ENCODE assay signal across 10 cellular contexts in genomic region chrX:34654939-34655338, GRCh38. TPM values are rescaled to one million over a fixed set of nuclear protein-coding genes. Genes with fewer than 3 reads are reported as not detected.
A peak's percentile ranks its signal among the peaks of the same experiment; 100 is the strongest.
DNase-seq lines count a peak whose midpoint lies in the region; ATAC-seq and TF ChIP-seq lines count a peak whose summit lies in the region.
"Had no signal": no experiment of that assay in that cellular context is flagged by ENCODE, and none has a peak within 500 bp of the region (broad histone marks: within the 10 kb centered on the region; RNA-seq: fewer than 3 reads in every experiment).

No MANE protein-coding gene starts in this region.

- DNase-seq in heart right ventricle (no peak), Right ventricle myocardium inferior (ENCODE audit: missing footprints) (no peak), fibroblast of lung (ENCODE audit: low read depth in 2 of 2) (peak; percentile 20 to 28), nephron progenitor cell (no peak), aorta (no peak), posterior cingulate gyrus (no peak), WERI-Rb-1 (no peak), left colon (no peak)
- DNase-seq: naive thymus-derived CD8-positive, alpha-beta T cell; NK-92 treated with Interleukin-12 subunit alpha and Interleukin-12 subunit beta, amount 100 ng/mL, for 24 hours had no signal

- no peaks in the 10 kb centered on the region for H3K36me3 ChIP-seq in heart right ventricle
- no peaks in the 10 kb centered on the region for H3K36me3 ChIP-seq in fibroblast of lung (ENCODE audit: control insufficient read depth, insufficient read depth, low read length)
- no peaks in the 10 kb centered on the region for H3K36me3 ChIP-seq in aorta (ENCODE audit: control insufficient read depth in 1 of 2, insufficient read depth in 2 of 2, low read length in 1 of 2)
- H3K36me3 ChIP-seq in WERI-Rb-1 = no peaks in the 10 kb centered on the region

- H4K20me1 ChIP-seq in fibroblast of lung (ENCODE audit: control insufficient read depth, extremely low read depth, insufficient read depth, low read length) = no peaks in the 10 kb centered on the region

- peaks cover 14% of the 10 kb centered on the region for H3K9me3 Mint-ChIP-seq in nephron progenitor cell

- H3K27ac ChIP-seq in heart right ventricle = peak overlapping the region; percentile 50 to 90 (median 85)
- H3K27ac ChIP-seq in fibroblast of lung (ENCODE audit: insufficient read depth, low read length) = no peak overlapping the region
- H3K27ac ChIP-seq in aorta (ENCODE audit: low read depth in 1 of 2, low read length in 2 of 2) = no peak overlapping the region
- no peak overlapping the region for H3K27ac ChIP-seq in WERI-Rb-1

- no peak for TF ChIP-seq CTCF in heart right ventricle (IDR thresholded peaks at IDR 0.05)
- TF ChIP-seq CTCF in fibroblast of lung (conservative IDR thresholded peaks at IDR 0.05 in 1 of 2, IDR thresholded peaks at IDR 0.05 in 1 of 2; ENCODE audit: low read depth in 1 of 2, low read length in 2 of 2) = no peak
- TF ChIP-seq CTCF in nephron progenitor cell (IDR thresholded peaks at IDR 0.05) = no peak
- TF ChIP-seq CTCF in WERI-Rb-1 (IDR thresholded peaks at IDR 0.05; ENCODE audit: low read depth, low read length) = no peak

- peak overlapping the region; percentile 77 for H3K4me2 ChIP-seq in fibroblast of lung (ENCODE audit: extremely low read depth, insufficient read depth, low read length)

- intact Hi-C loops in heart right ventricle (cut with DNase I) = loop anchor here in 3 of 10 donors (10.0 kb wide), 2 partner anchors 60 to 70 kb away; no protein-coding TSS in a partner anchor
- intact Hi-C loops in Right ventricle myocardium inferior (cut with DNase I) = no loop called here
- intact Hi-C loops in aorta (cut with DNase I) = loop anchor here (5.0 to 10.0 kb wide), 3 partner anchors 122 to 230 kb away; no protein-coding TSS in a partner anchor
- intact Hi-C loops in posterior cingulate gyrus (cut with DNase I) = no loop called here
- intact Hi-C loops in left colon (cut with DNase I, micrococcal nuclease) = no loop called here

- H3K27me3 Mint-ChIP-seq in nephron progenitor cell (ENCODE audit: low read depth, poor library complexity) = peaks cover 13% of the 10 kb centered on the region

- H3K79me2 ChIP-seq in fibroblast of lung (ENCODE audit: control insufficient read depth, insufficient read depth, low read length) = peaks cover 68% of the 10 kb centered on the region

- ATAC-seq in heart right ventricle = no peak
- no peak for ATAC-seq in Right ventricle myocardium inferior
- ATAC-seq in aorta (ENCODE audit: low FRiP score) = no peak
- no peak for ATAC-seq in left colon
- ATAC-seq: naive thymus-derived CD8-positive, alpha-beta T cell had no signal

- H3K9ac ChIP-seq in fibroblast of lung (ENCODE audit: insufficient read depth, low read length) = no peak overlapping the region

- peaks cover 0 to 44% (median 0%) of the 10 kb centered on the region in 7 donors for H3K27me3 ChIP-seq in heart right ventricle
- H3K27me3 ChIP-seq in fibroblast of lung (ENCODE audit: control insufficient read depth, insufficient read depth, low read length) = no peaks in the 10 kb centered on the region
- H3K27me3 ChIP-seq in aorta (ENCODE audit: control insufficient read depth in 1 of 2, insufficient read depth in 2 of 2, low read length in 1 of 2) = no peaks in the 10 kb centered on the region
- peaks cover 44% of the 10 kb centered on the region for H3K27me3 ChIP-seq in WERI-Rb-1 (ENCODE audit: insufficient read depth, low read depth, severe bottlenecking)

- peak overlapping the region; percentile 97 for H3K27ac Mint-ChIP-seq in nephron progenitor cell
- H3K27ac Mint-ChIP-seq: naive thymus-derived CD8-positive, alpha-beta T cell had no signal

- H3K4me1 Mint-ChIP-seq in nephron progenitor cell = peaks cover 53% of the 10 kb centered on the region

- H3K4me3 ChIP-seq in heart right ventricle = peak overlapping the region; percentile 4 to 76 (median 67)
- H3K4me3 ChIP-seq in fibroblast of lung (replicated peaks in 1 of 4; ENCODE audit: control extremely low read depth in 1 of 4, insufficient read depth in 1 of 4, low read depth in 3 of 4, low read length in 4 of 4) = peak overlapping the region; percentile 46 to 91 (median 72)
- peak overlapping the region; percentile 89 to 92 for H3K4me3 ChIP-seq in aorta (ENCODE audit: low read length in 2 of 2)
- no peak overlapping the region for H3K4me3 ChIP-seq in WERI-Rb-1 (ENCODE audit: low read depth, low read length)

- H3K4me3 Mint-ChIP-seq in nephron progenitor cell = peak overlapping the region; percentile 95

- H3K36me3 Mint-ChIP-seq in nephron progenitor cell (ENCODE audit: low read depth) = peaks cover 14% of the 10 kb centered on the region

- no peaks in the 10 kb centered on the region for H3K9me3 ChIP-seq in heart right ventricle
- no peaks in the 10 kb centered on the region for H3K9me3 ChIP-seq in fibroblast of lung (ENCODE audit: control insufficient read depth, insufficient read depth, low read depth, low read length)
- H3K9me3 ChIP-seq in aorta (ENCODE audit: control insufficient read depth, low read length) = no peaks in the 10 kb centered on the region
- no peaks in the 10 kb centered on the region for H3K9me3 ChIP-seq in WERI-Rb-1 (ENCODE audit: severe bottlenecking)

- 3 to 5% methylated on average over 6 of the region's 6 CpGs for WGBS in heart right ventricle, 2 donors
- WGBS in aorta, 2 donors = 5 to 13% methylated on average over 6 of the region's 6 CpGs

- peaks cover 0 to 41% (median 7%) of the 10 kb centered on the region in 9 donors for H3K4me1 ChIP-seq in heart right ventricle
- peaks cover 4% of the 10 kb centered on the region for H3K4me1 ChIP-seq in fibroblast of lung (ENCODE audit: control insufficient read depth, extremely low read depth, insufficient read depth, low read length)
- H3K4me1 ChIP-seq in aorta (ENCODE audit: control insufficient read depth in 1 of 2, insufficient read depth in 2 of 2, low read length in 2 of 2) = peaks cover 0 to 2% of the 10 kb centered on the region in 2 donors

- no peak overlapping the region for H2AFZ ChIP-seq in fibroblast of lung (ENCODE audit: low read length)

RNA-seq across cellular contexts. Expression of gene TMEM47, which starts 2.1 kb away (rescaled TPM):
- total RNA-seq in heart right ventricle (10 to 100 TPM; 27.7 to 38.7 (median 32.2) TPM), Right ventricle myocardium inferior (32.9 TPM), fibroblast of lung (62.4 and 128 TPM in 2 replicates), aorta (100 to 1,000 TPM; 123 to 287 TPM), left colon (1 to 10 TPM; 3.8 to 9.1 TPM)
- polyA plus RNA-seq in heart right ventricle (10 to 100 TPM; 10.1 to 14.5 TPM), fibroblast of lung (83.7 and 240 TPM in 2 replicates), aorta (100 to 1,000 TPM; 109 to 118 TPM)
- 46.4 and 135 TPM in 2 replicates for polyA plus RNA-seq in fibroblast of lung (2012)
- 12.9 and 43.4 TPM in 2 replicates for polyA minus RNA-seq in fibroblast of lung (ENCODE audit: low replicate concordance)
- total RNA-seq: naive thymus-derived CD8-positive, alpha-beta T cell had no signal
- polyA plus RNA-seq: naive thymus-derived CD8-positive, alpha-beta T cell had no signal

Comparison
In these comparisons a context has a peak if more than half of its experiments do, and no peak if none do; other contexts are left out.
1. DNase-seq: peak in fibroblast of lung (2 of 2); none in heart right ventricle (0 of 2), Right ventricle myocardium inferior (single experiment), nephron progenitor cell (single experiment), aorta (0 of 2), posterior cingulate gyrus (0 of 10), WERI-Rb-1 (single experiment) and left colon (0 of 2).
2. H3K27ac ChIP-seq: peak in heart right ventricle (10 of 10); none in fibroblast of lung (single experiment), aorta (0 of 2) and WERI-Rb-1 (single experiment).
3. intact Hi-C loops: an anchor here in aorta (5.0 to 10.0 kb wide); none called in Right ventricle myocardium inferior, posterior cingulate gyrus and left colon.